Comparison of ENCODE assay signal across 1 cellular context in genomic region chr6:100617633-100618348, GRCh38.
TF ChIP-seq lines count a peak whose summit lies in the region.

No MANE protein-coding gene starts in this region.

TF ChIP-seq in GM23338, 12 proteins besides CTCF, POLR2A, EP300 and RAD21 (continued from another document):
- TF ChIP-seq ZNF462 (CRISPR knock-in tag; IDR thresholded peaks at IDR 0.05): no peak
- TF ChIP-seq JUNB (IDR thresholded peaks at IDR 0.05; ENCODE audit: unreplicated experiment): no peak
- no peak for TF ChIP-seq POLR2AphosphoS5 (IDR thresholded peaks at IDR 0.05; ENCODE audit: low read depth)
- TF ChIP-seq EZH2 (IDR thresholded peaks at IDR 0.05; ENCODE audit: low read depth, unreplicated experiment): no peak
- TF ChIP-seq STAT1 (IDR thresholded peaks at IDR 0.05; ENCODE audit: unreplicated experiment): no peak
